Comparison of ENCODE assay signal across 23 cellular contexts in the genomic region with DNA sequence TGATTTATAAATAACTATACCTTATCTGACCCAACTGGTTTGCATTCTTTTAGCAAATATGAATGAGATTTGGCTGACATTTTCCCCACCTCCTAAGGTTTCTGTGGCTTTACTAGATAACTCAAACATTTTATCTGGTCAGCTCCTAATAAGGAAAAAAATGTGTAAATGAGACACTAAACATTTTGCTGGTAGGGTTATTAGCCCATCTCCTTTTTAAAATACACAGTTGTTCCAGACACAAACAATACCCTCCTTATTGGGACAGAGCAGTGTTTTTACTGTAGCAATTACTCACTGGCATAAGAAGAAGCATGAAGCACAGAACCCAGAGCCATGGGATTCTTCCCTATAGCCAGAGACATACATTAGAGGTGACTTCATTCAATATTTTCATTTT.
"Had no signal": no experiment of that assay in that cellular context is flagged by ENCODE, and none has a peak within 500 bp of the region (broad histone marks: within the 10 kb centered on the region; RNA-seq: fewer than 3 reads in every experiment).

No MANE protein-coding gene starts in this region.

- H3K9me3 ChIP-seq: ovary, psoas muscle, right lobe of liver, sigmoid colon, stomach, thoracic aorta, thyroid gland, tibial nerve, upper lobe of left lung, vagina had no signal

- DNase-seq: occipital lobe; ovary; posterior cingulate gyrus; psoas muscle; right cardiac atrium; right lobe of liver; sigmoid colon; small intestine; stimulated activated CD4-positive, alpha-beta T cell treated with anti-CD3 and anti-CD28 coated beads, Interleukin-15, amount 100 ng/mL, for 24 hours; stimulated activated CD4-positive, alpha-beta T cell treated with anti-CD3 and anti-CD28 coated beads, Interleukin-2, amount 100 ng/mL, for 24 hours; stimulated activated CD4-positive, alpha-beta T cell treated with anti-CD3 and anti-CD28 coated beads, Interleukin-2, amount 100 ng/mL, for 48 hours; stimulated activated CD4-positive, alpha-beta T cell treated with anti-CD3 and anti-CD28 coated beads, Interleukin-4, amount 100 ng/mL, for 24 hours; stimulated activated naive B cell treated with anti-CD40 and anti-IgM and Interleukin-4, amounts not matched to agents 10 μg/mL and 1 μg/mL and 100 μg/mL, for 72 hours; stimulated activated naive CD4-positive, alpha-beta T cell treated with Interleukin-2 at 50 U/mL for 16 hours; stomach; thyroid gland; upper lobe of left lung had no signal

- H3K36me3 ChIP-seq: neural progenitor cell, ovary, right lobe of liver, sigmoid colon, stomach, thoracic aorta, thyroid gland, tibial nerve, upper lobe of left lung, vagina had no signal

- H3K27ac ChIP-seq: neural progenitor cell, ovary, parathyroid adenoma, psoas muscle, right lobe of liver, sigmoid colon, stomach, thoracic aorta, thyroid gland, tibial nerve, upper lobe of left lung, vagina had no signal

- H3K4me1 ChIP-seq: parathyroid adenoma, psoas muscle, right lobe of liver, stomach, thyroid gland, tibial nerve, upper lobe of left lung, vagina had no signal

- ATAC-seq: psoas muscle; right cardiac atrium; right lobe of liver; stimulated activated effector memory CD8-positive, alpha-beta T cell treated with anti-CD3 and anti-CD28 coated beads, Interleukin-12 subunit alpha, Interleukin-12 subunit beta, amount 100 ng/mL, for 72 hours; stimulated activated naive B cell treated with anti-CD40 and anti-IgM and Interleukin-4, amounts not matched to agents 10 μg/mL and 1 μg/mL and 100 μg/mL, for 72 hours had no signal

- H3K9ac ChIP-seq: neural progenitor cell, parathyroid adenoma had no signal

- H3K27me3 ChIP-seq: neural progenitor cell, ovary, right lobe of liver, sigmoid colon, stomach, thyroid gland, tibial nerve, upper lobe of left lung, vagina had no signal

- H2AFZ ChIP-seq: neural progenitor cell, parathyroid adenoma had no signal

- H3K4me2 ChIP-seq: neural progenitor cell had no signal

- H3K4me3 ChIP-seq: neural progenitor cell, ovary, psoas muscle, right lobe of liver, sigmoid colon, stomach, thoracic aorta, thyroid gland, tibial nerve, upper lobe of left lung, vagina had no signal
